Comparison of ENCODE assay signal across 1 cellular context in the genomic region with DNA sequence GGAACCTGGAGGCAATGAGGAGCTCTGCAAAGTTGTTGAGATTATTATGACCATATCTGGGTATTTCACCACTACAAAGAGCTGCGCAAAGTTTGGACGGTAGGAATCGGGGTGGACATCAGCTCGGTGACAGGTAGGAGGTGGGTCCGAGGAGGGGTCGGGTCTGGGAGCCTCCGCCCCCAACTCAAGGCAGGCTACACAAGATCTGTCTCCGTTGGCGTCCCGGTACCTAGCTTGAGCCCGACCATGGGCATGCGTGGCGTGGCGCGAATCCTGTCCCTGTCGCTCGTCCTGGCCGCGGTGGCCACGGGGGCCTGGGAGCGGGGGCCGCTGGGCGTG.
TF ChIP-seq lines count a peak whose summit lies in the region.

No MANE protein-coding gene starts in this region.

TF ChIP-seq in SK-N-SH, 30 proteins besides CTCF, POLR2A, EP300 and RAD21 (continued from another document):
- TF ChIP-seq, protein P1, sequence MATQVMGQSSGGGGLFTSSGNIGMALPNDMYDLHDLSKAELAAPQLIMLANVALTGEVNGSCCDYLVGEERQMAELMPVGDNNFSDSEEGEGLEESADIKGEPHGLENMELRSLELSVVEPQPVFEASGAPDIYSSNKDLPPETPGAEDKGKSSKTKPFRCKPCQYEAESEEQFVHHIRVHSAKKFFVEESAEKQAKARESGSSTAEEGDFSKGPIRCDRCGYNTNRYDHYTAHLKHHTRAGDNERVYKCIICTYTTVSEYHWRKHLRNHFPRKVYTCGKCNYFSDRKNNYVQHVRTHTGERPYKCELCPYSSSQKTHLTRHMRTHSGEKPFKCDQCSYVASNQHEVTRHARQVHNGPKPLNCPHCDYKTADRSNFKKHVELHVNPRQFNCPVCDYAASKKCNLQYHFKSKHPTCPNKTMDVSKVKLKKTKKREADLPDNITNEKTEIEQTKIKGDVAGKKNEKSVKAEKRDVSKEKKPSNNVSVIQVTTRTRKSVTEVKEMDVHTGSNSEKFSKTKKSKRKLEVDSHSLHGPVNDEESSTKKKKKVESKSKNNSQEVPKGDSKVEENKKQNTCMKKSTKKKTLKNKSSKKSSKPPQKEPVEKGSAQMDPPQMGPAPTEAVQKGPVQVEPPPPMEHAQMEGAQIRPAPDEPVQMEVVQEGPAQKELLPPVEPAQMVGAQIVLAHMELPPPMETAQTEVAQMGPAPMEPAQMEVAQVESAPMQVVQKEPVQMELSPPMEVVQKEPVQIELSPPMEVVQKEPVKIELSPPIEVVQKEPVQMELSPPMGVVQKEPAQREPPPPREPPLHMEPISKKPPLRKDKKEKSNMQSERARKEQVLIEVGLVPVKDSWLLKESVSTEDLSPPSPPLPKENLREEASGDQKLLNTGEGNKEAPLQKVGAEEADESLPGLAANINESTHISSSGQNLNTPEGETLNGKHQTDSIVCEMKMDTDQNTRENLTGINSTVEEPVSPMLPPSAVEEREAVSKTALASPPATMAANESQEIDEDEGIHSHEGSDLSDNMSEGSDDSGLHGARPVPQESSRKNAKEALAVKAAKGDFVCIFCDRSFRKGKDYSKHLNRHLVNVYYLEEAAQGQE (IDR thresholded peaks at IDR 0.05; ENCODE audit: low read depth, low read length), result no peak
- no peak for TF ChIP-seq NRF1 (IDR thresholded peaks at IDR 0.05; ENCODE audit: low read depth, low read length)
- TF ChIP-seq, protein P2, sequence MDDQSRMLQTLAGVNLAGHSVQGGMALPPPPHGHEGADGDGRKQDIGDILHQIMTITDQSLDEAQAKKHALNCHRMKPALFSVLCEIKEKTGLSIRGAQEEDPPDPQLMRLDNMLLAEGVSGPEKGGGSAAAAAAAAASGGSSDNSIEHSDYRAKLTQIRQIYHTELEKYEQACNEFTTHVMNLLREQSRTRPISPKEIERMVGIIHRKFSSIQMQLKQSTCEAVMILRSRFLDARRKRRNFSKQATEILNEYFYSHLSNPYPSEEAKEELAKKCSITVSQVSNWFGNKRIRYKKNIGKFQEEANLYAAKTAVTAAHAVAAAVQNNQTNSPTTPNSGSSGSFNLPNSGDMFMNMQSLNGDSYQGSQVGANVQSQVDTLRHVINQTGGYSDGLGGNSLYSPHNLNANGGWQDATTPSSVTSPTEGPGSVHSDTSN (IDR thresholded peaks at IDR 0.05), result no peak
- no peak for TF ChIP-seq FOXJ3 (CRISPR knock-in tag; IDR thresholded peaks at IDR 0.05)
- TF ChIP-seq, protein P3, sequence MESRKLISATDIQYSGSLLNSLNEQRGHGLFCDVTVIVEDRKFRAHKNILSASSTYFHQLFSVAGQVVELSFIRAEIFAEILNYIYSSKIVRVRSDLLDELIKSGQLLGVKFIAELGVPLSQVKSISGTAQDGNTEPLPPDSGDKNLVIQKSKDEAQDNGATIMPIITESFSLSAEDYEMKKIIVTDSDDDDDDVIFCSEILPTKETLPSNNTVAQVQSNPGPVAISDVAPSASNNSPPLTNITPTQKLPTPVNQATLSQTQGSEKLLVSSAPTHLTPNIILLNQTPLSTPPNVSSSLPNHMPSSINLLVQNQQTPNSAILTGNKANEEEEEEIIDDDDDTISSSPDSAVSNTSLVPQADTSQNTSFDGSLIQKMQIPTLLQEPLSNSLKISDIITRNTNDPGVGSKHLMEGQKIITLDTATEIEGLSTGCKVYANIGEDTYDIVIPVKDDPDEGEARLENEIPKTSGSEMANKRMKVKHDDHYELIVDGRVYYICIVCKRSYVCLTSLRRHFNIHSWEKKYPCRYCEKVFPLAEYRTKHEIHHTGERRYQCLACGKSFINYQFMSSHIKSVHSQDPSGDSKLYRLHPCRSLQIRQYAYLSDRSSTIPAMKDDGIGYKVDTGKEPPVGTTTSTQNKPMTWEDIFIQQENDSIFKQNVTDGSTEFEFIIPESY (IDR thresholded peaks at IDR 0.05; ENCODE audit: borderline replicate concordance, low read depth), result no peak
- TF ChIP-seq TCF12 (IDR thresholded peaks at IDR 0.05), result no peak
- TF ChIP-seq, protein P4, sequence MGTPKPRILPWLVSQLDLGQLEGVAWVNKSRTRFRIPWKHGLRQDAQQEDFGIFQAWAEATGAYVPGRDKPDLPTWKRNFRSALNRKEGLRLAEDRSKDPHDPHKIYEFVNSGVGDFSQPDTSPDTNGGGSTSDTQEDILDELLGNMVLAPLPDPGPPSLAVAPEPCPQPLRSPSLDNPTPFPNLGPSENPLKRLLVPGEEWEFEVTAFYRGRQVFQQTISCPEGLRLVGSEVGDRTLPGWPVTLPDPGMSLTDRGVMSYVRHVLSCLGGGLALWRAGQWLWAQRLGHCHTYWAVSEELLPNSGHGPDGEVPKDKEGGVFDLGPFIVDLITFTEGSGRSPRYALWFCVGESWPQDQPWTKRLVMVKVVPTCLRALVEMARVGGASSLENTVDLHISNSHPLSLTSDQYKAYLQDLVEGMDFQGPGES (IDR thresholded peaks at IDR 0.05; ENCODE audit: low read depth, low read length), result no peak
- TF ChIP-seq RXRA (IDR thresholded peaks at IDR 0.05; ENCODE audit: borderline replicate concordance, low read depth), result no peak
